8 cellular contexts compared by ENCODE assay signal in the genomic region with DNA sequence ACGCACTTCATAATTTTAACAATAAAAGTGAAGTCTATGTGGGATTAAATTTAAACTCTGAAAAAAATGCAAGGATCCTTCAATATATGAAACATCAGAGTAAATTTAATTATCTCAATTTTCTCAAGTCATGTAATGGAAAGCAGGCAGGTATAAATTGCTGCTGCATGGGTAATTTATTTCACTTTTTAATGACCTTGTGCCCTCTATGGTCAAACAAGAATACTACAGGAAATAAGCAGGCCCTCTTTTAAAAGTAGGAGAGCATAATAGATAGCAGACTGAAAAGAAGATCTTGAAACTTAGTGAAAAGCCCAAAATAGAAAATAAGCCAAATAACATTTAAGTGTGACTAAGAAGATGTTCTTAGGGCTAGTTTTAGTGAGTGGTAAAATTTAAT. TPM values are rescaled to one million over a fixed set of nuclear protein-coding genes. Genes with fewer than 3 reads are reported as not detected.
DNase-seq lines count a peak whose midpoint lies in the region; ATAC-seq and TF ChIP-seq lines count a peak whose summit lies in the region.

No MANE protein-coding gene starts in this region.

- H3K27me3 ChIP-seq in A673 (replicated peaks; ENCODE audit: insufficient read depth, low read depth, low read length, poor library complexity) (no peaks in the 10 kb centered on the region), esophagus muscularis mucosa (no peaks in the 10 kb centered on the region), colonic mucosa (no peaks in the 10 kb centered on the region)

- H3K4me1 ChIP-seq in A673 (ENCODE audit: insufficient read depth, low read length, poor library complexity, severe bottlenecking) (no peaks in the 10 kb centered on the region), esophagus muscularis mucosa (no peaks in the 10 kb centered on the region), mucosa of descending colon (ENCODE audit: low read depth) (no peaks in the 10 kb centered on the region), colonic mucosa (no peaks in the 10 kb centered on the region)

- CTCF ChIA-PET in A673 (lab: Charles Lee) = interaction anchor here (0.6 kb wide), 1 partner anchor 130 kb away, joined by 3 read pairs; no protein-coding TSS in a partner anchor

- TF ChIP-seq EP300 in esophagus muscularis mucosa (IDR thresholded peaks at IDR 0.05) = no peak

- ATAC-seq in GM18511 (IDR thresholded peaks at IDR 0.05; ENCODE audit: unreplicated experiment) (peak; percentile 80), HG02759 (IDR thresholded peaks at IDR 0.05; ENCODE audit: unreplicated experiment) (no peak), mucosa of descending colon (no peak)

- H3K36me3 ChIP-seq in A673 (ENCODE audit: insufficient read depth, low read length, poor library complexity, severe bottlenecking) (no peaks in the 10 kb centered on the region), esophagus muscularis mucosa (no peaks in the 10 kb centered on the region), mucosa of descending colon (ENCODE audit: low read depth) (no peaks in the 10 kb centered on the region), colonic mucosa (no peaks in the 10 kb centered on the region)

- H3K4me3 ChIP-seq in A673 (ENCODE audit: low read depth, low read length, poor library complexity, severe bottlenecking) (no peak overlapping the region), esophagus muscularis mucosa (no peak overlapping the region), mucosa of descending colon (no peak overlapping the region), colonic mucosa (no peak overlapping the region)

- TF ChIP-seq CTCF in A673 (conservative IDR thresholded peaks at IDR 0.05; ENCODE audit: low read depth, low read length) = no peak
- peak; percentile 9 to 26 (median 11) for TF ChIP-seq CTCF in esophagus muscularis mucosa (IDR thresholded peaks at IDR 0.05)
- TF ChIP-seq CTCF in mucosa of descending colon (IDR thresholded peaks at IDR 0.05) = no peak
- TF ChIP-seq CTCF in colonic mucosa (IDR thresholded peaks at IDR 0.05) = no peak

- no peak overlapping the region for H3K9ac ChIP-seq in colonic mucosa (ENCODE audit: low read depth in 2 of 2, low read length in 2 of 2)

- 56% methylated on average over 1 of the region's 1 CpG for WGBS in esophagus muscularis mucosa

- POLR2A ChIA-PET in A673 (lab: Charles Lee; ENCODE audit: low non-redundant PET) = no interaction called here

- peak; percentile 8 for DNase-seq in A673 (ENCODE audit: low spot score)
- DNase-seq in NCI-H526 treated with DMSO at 0.1 percent for 48 hours (lab: John Stamatoyannopoulos, UW) = peak; percentile 6
- no peak for DNase-seq in esophagus muscularis mucosa (ENCODE audit: extremely low spot score)
- no peak for DNase-seq in GOT3 (lab: John Stamatoyannopoulos, UW)
- no peak for DNase-seq in mucosa of descending colon
- DNase-seq in colonic mucosa = no peak

- no TSS peak for BruUV-seq in A673 (replicated peaks; lab: Mats Ljungman, UMichigan)

- H3K27ac ChIP-seq in A673 (ENCODE audit: low read depth, low read length, poor library complexity, severe bottlenecking) (no peak overlapping the region), esophagus muscularis mucosa (replicated peaks in 1 of 4) (no peak overlapping the region), colonic mucosa (no peak overlapping the region)

- H3K9me3 ChIP-seq in A673 (ENCODE audit: low read depth, low read length, poor library complexity, severe bottlenecking) = no peaks in the 10 kb centered on the region
- H3K9me3 ChIP-seq in esophagus muscularis mucosa = no peaks in the 10 kb centered on the region
- no peaks in the 10 kb centered on the region for H3K9me3 ChIP-seq in mucosa of descending colon
- H3K9me3 ChIP-seq in colonic mucosa = no peaks in the 10 kb centered on the region

- TF ChIP-seq POLR2A in esophagus muscularis mucosa (IDR thresholded peaks at IDR 0.05; ENCODE audit: low read depth) = no peak

- intact Hi-C loops in A673 (cut with micrococcal nuclease; ENCODE audit: unreplicated experiment) = no loop called here
- intact Hi-C loops in esophagus muscularis mucosa (cut with DNase I) = no loop called here
- intact Hi-C loops in mucosa of descending colon (cut with DNase I, micrococcal nuclease) = no loop called here
- intact Hi-C loops in colonic mucosa (cut with DNase I) = no loop called here

RNA-seq across cellular contexts. Expression of a gene that starts 22.9 kb away (rescaled TPM):
- total RNA-seq in A673 (2021) (67.4 and 75.7 TPM in 2 replicates), esophagus muscularis mucosa (10 to 100 TPM; 25.9 to 44.0 (median 34.1) TPM), mucosa of descending colon (10 to 100 TPM; 27.0 to 35.9 (median 31.2) TPM), colonic mucosa (10 to 100 TPM; 31.7 to 37.0 TPM)

RNA-seq across cellular contexts. Expression of a gene that starts 47.5 kb away (rescaled TPM):
- total RNA-seq in A673 (2021) = 46.8 and 50.1 TPM in 2 replicates
- 10 to 100 TPM; 28.0 to 36.6 (median 29.5) TPM for total RNA-seq in esophagus muscularis mucosa
- total RNA-seq in mucosa of descending colon = 10 to 100 TPM; 28.6 to 38.1 (median 35.5) TPM
- total RNA-seq in colonic mucosa = 10 to 100 TPM; 26.7 to 29.2 TPM

Comparison
In these comparisons a context has a peak if more than half of its experiments do, and no peak if none do; other contexts are left out.
1. DNase-seq: peak in A673 (single experiment) and NCI-H526 treated with DMSO at 0.1 percent for 48 hours (single experiment); none in esophagus muscularis mucosa (single experiment), GOT3 (single experiment), mucosa of descending colon (0 of 3) and colonic mucosa (single experiment).
2. CTCF ChIP-seq: peak in esophagus muscularis mucosa (3 of 3); none in A673 (single experiment), mucosa of descending colon (single experiment) and colonic mucosa (single experiment).